Comparison of ENCODE assay signal across 18 cellular contexts in the genomic region with DNA sequence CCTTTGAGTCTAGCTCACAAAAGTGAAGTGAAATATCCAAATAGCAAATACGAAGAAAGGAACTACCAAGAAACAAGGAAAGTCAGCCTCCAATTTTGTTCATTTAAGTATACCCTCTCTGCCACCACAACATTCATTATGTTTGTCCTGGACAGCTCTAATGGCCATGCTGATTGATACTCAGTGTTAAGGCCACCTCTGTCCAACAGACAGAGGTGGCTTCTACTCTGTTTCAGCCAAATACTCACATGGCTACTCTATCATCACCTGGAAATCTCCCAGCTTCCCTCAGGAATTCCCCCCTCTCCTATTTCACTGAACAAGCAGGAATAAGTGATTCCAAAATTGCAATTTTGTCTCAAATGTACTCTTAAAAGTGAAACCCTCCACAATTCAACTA.
"Had no signal": no experiment of that assay in that cellular context is flagged by ENCODE, and none has a peak within 500 bp of the region (broad histone marks: within the 10 kb centered on the region; RNA-seq: fewer than 3 reads in every experiment).

No MANE protein-coding gene starts in this region.

- DNase-seq: activated CD4-positive, alpha-beta memory T cell treated with anti-CD3 and anti-CD28 coated beads for 36 hours; activated CD4-positive, alpha-beta T cell treated with anti-CD3 and anti-CD28 coated beads for 4 hours; activated gamma-delta T cell treated with Interleukin-2 at 50 U/mL for 16 hours; activated naive CD8-positive, alpha-beta T cell treated with anti-CD3 and anti-CD28 coated beads for 36 hours; activated T-cell treated with anti-CD3 and anti-CD28 coated beads for 4 hours; amniotic stem cell; caudate nucleus; endodermal cell; erythroblast; foreskin melanocyte; hypothalamus; islet precursor cell; natural killer cell; posterior cingulate gyrus; retina; stimulated activated naive B cell treated with anti-CD40 and anti-IgM and Interleukin-4, amounts not matched to agents 10 μg/mL and 1 μg/mL and 100 μg/mL, for 72 hours had no signal

- H3K4me1 Mint-ChIP-seq: natural killer cell had no signal

- ATAC-seq: natural killer cell; stimulated activated naive B cell treated with anti-CD40 and anti-IgM and Interleukin-4, amounts not matched to agents 10 μg/mL and 1 μg/mL and 100 μg/mL, for 72 hours had no signal

- H3K27me3 Mint-ChIP-seq: activated CD4-positive, alpha-beta memory T cell treated with anti-CD3 and anti-CD28 coated beads for 36 hours; activated naive CD8-positive, alpha-beta T cell treated with anti-CD3 and anti-CD28 coated beads for 36 hours; stimulated activated naive B cell treated with anti-CD40 and anti-IgM and Interleukin-4, amounts not matched to agents 10 μg/mL and 1 μg/mL and 100 μg/mL, for 72 hours had no signal

- H3K9me3 Mint-ChIP-seq: activated CD4-positive, alpha-beta memory T cell treated with anti-CD3 and anti-CD28 coated beads for 36 hours; activated naive CD8-positive, alpha-beta T cell treated with anti-CD3 and anti-CD28 coated beads for 36 hours; activated T-helper 1 cell treated with anti-CD3 and anti-CD28 coated beads, Interleukin-12 subunit alpha, Interleukin-12 subunit beta, Interleukin-2, Interleukin-4 antibody, amounts not matched to agents 30 ng/mL and 10 ng/mL and 1 ng/mL, durations not matched to agents 14 hours and 24 hours and 36 hours; endodermal cell; memory B cell; natural killer cell; stimulated activated naive B cell treated with anti-CD40 and anti-IgM and Interleukin-4, amounts not matched to agents 10 μg/mL and 1 μg/mL and 100 μg/mL, for 72 hours had no signal

- H3K27ac Mint-ChIP-seq: activated CD4-positive, alpha-beta memory T cell treated with anti-CD3 and anti-CD28 coated beads for 36 hours; activated naive CD8-positive, alpha-beta T cell treated with anti-CD3 and anti-CD28 coated beads for 36 hours; activated T-helper 1 cell treated with anti-CD3 and anti-CD28 coated beads, Interleukin-12 subunit alpha, Interleukin-12 subunit beta, Interleukin-2, Interleukin-4 antibody, amounts not matched to agents 30 ng/mL and 10 ng/mL and 1 ng/mL, durations not matched to agents 14 hours and 24 hours and 36 hours; endodermal cell; memory B cell; natural killer cell; stimulated activated naive B cell treated with anti-CD40 and anti-IgM and Interleukin-4, amounts not matched to agents 10 μg/mL and 1 μg/mL and 100 μg/mL, for 72 hours had no signal

- H3K36me3 Mint-ChIP-seq: activated CD4-positive, alpha-beta memory T cell treated with anti-CD3 and anti-CD28 coated beads for 36 hours; memory B cell; natural killer cell; stimulated activated naive B cell treated with anti-CD40 and anti-IgM and Interleukin-4, amounts not matched to agents 10 μg/mL and 1 μg/mL and 100 μg/mL, for 72 hours had no signal

- H3K4me3 Mint-ChIP-seq: activated CD4-positive, alpha-beta memory T cell treated with anti-CD3 and anti-CD28 coated beads for 36 hours; activated naive CD8-positive, alpha-beta T cell treated with anti-CD3 and anti-CD28 coated beads for 36 hours; activated T-helper 1 cell treated with anti-CD3 and anti-CD28 coated beads, Interleukin-12 subunit alpha, Interleukin-12 subunit beta, Interleukin-2, Interleukin-4 antibody, amounts not matched to agents 30 ng/mL and 10 ng/mL and 1 ng/mL, durations not matched to agents 14 hours and 24 hours and 36 hours; endodermal cell; memory B cell; natural killer cell; stimulated activated naive B cell treated with anti-CD40 and anti-IgM and Interleukin-4, amounts not matched to agents 10 μg/mL and 1 μg/mL and 100 μg/mL, for 72 hours had no signal
